23 cellular contexts compared by ENCODE assay signal in the genomic region with DNA sequence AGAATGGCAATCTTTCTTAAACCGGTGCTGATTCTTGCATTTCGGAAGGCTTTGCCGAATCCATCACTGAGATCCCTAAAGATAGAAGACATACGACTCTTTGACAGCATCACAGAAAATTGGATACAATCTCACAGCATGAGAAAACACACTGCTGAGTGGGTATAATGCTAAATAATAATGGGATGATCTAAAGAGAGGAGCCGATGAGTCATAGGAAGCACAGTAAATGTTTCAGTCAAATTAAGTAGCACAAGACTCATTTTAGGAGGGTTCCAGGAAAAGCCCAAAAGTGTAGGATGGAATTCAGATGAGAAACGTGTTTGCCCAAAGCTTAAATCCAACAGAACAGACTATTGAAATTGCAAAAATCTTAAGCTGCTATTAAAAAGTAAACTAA.
DNase-seq lines count a peak whose midpoint lies in the region; ATAC-seq and TF ChIP-seq lines count a peak whose summit lies in the region.
"Had no signal": no experiment of that assay in that cellular context is flagged by ENCODE, and none has a peak within 500 bp of the region (broad histone marks: within the 10 kb centered on the region; RNA-seq: fewer than 3 reads in every experiment).

No MANE protein-coding gene starts in this region.

- H3K36me3 ChIP-seq in A673 (ENCODE audit: insufficient read depth, low read length, poor library complexity, severe bottlenecking): no peaks in the 10 kb centered on the region
- H3K36me3 ChIP-seq: neutrophil, right atrium auricular region, uterus had no signal

- intact Hi-C loops in A673 (cut with micrococcal nuclease; ENCODE audit: unreplicated experiment) (loop anchor here (5.0 to 10.0 kb wide), 3 partner anchors 84 to 411 kb away; a partner anchor contains a TSS), left cardiac atrium (cut with DNase I) (loop anchor here in 1 of 2 donors (5.0 kb wide), 1 partner anchor 69 kb away; no protein-coding TSS in a partner anchor)
- intact Hi-C loops in activated T-helper 2 cell treated with anti-CD3 and anti-CD28 coated beads, Interferon-gamma antibody, Interleukin-2, Interleukin-4, amounts not matched to agents 10 μg/mL and 5 μg/mL and 100 μg/mL, durations not matched to agents 14 hours and 24 hours and 36 hours (cut with micrococcal nuclease): no loop called here

- no peaks in the 10 kb centered on the region for H3K9me3 Mint-ChIP-seq in activated T-helper 2 cell treated with anti-CD3 and anti-CD28 coated beads, Interferon-gamma antibody, Interleukin-2, Interleukin-4, amounts not matched to agents 10 μg/mL and 5 μg/mL and 100 μg/mL, durations not matched to agents 14 hours and 24 hours and 36 hours
- H3K9me3 Mint-ChIP-seq: activated naive CD8-positive, alpha-beta T cell treated with anti-CD3 and anti-CD28 coated beads, Interleukin-2, amount 50 U/mL, for 24 hours; activated T-cell treated with anti-CD3 and anti-CD28 coated beads, Interleukin-2, amount 50 U/mL, for 4 hours; central memory CD8-positive, alpha-beta T cell; stimulated activated naive CD8-positive, alpha-beta T cell treated with anti-CD3 and anti-CD28 coated beads, Interleukin-15, amount 100 ng/mL, for 72 hours had no signal

- H3K27ac ChIP-seq in A673 (ENCODE audit: low read depth, low read length, poor library complexity, severe bottlenecking) (no peak overlapping the region), angular gyrus (ENCODE audit: low read depth, low read length) (peak overlapping the region; percentile 4)
- H3K27ac ChIP-seq: neutrophil, uterus, VCaP had no signal

- peaks cover 14% of the 10 kb centered on the region for H3K4me1 ChIP-seq in A673 (ENCODE audit: insufficient read depth, low read length, poor library complexity, severe bottlenecking)
- H3K4me1 ChIP-seq: HAP-1, uterus had no signal

- CTCF ChIA-PET in A673 (lab: Charles Lee): no interaction called here

- no peak for TF ChIP-seq CTCF in A673 (conservative IDR thresholded peaks at IDR 0.05; ENCODE audit: low read depth, low read length)

- no TSS peak for BruUV-seq in A673 (replicated peaks; lab: Mats Ljungman, UMichigan)

- no peak for ATAC-seq in left cardiac atrium
- ATAC-seq: activated naive CD8-positive, alpha-beta T cell treated with anti-CD3 and anti-CD28 coated beads, Interleukin-2, amount 50 U/mL, for 24 hours; activated T-cell treated with anti-CD3 and anti-CD28 coated beads, Interleukin-2, amount 50 U/mL, for 4 hours; HepG2; stimulated activated naive CD8-positive, alpha-beta T cell treated with anti-CD3 and anti-CD28 coated beads, Interleukin-15, amount 100 ng/mL, for 72 hours had no signal

- no peaks in the 10 kb centered on the region for H3K4me1 Mint-ChIP-seq in activated T-helper 2 cell treated with anti-CD3 and anti-CD28 coated beads, Interferon-gamma antibody, Interleukin-2, Interleukin-4, amounts not matched to agents 10 μg/mL and 5 μg/mL and 100 μg/mL, durations not matched to agents 14 hours and 24 hours and 36 hours (ENCODE audit: low read depth)
- H3K4me1 Mint-ChIP-seq: activated CD4-positive, alpha-beta memory T cell treated with anti-CD3 and anti-CD28 coated beads, Interleukin-2, amount 10 ng/mL, durations not matched to agents 7 days and 5 days; activated naive CD8-positive, alpha-beta T cell treated with anti-CD3 and anti-CD28 coated beads, Interleukin-2, amount 50 U/mL, for 24 hours; central memory CD8-positive, alpha-beta T cell; immature natural killer cell; memory B cell; stimulated activated naive CD8-positive, alpha-beta T cell treated with anti-CD3 and anti-CD28 coated beads, Interleukin-15, amount 100 ng/mL, for 72 hours had no signal

- peak; percentile 87 for DNase-seq in A673 (ENCODE audit: low spot score)
- DNase-seq in HCEC 1CT: peak; percentile 70
- DNase-seq in foreskin melanocyte: peak; percentile 51
- DNase-seq in activated CD4-positive, CD25-positive, alpha-beta regulatory T cell (lab: John Stamatoyannopoulos, UW): no peak
- no peak for DNase-seq in left cardiac atrium
- DNase-seq in activated T-helper 2 cell treated with anti-CD3 and anti-CD28 coated beads, Interferon-gamma antibody, Interleukin-2, Interleukin-4, amounts not matched to agents 10 μg/mL and 5 μg/mL and 100 μg/mL, durations not matched to agents 14 hours and 24 hours and 36 hours (ENCODE audit: low spot score): no peak
- no peak for DNase-seq in medulla oblongata (ENCODE audit: extremely low spot score)
- DNase-seq: activated CD4-positive, alpha-beta memory T cell treated with anti-CD3 and anti-CD28 coated beads, Interleukin-2, amount 10 ng/mL, durations not matched to agents 7 days and 5 days; activated naive CD8-positive, alpha-beta T cell treated with anti-CD3 and anti-CD28 coated beads, Interleukin-2, amount 50 U/mL, for 24 hours; activated T-cell treated with anti-CD3 and anti-CD28 coated beads, Interleukin-2, amount 50 U/mL, for 4 hours; immature natural killer cell; NCI-H2171 treated with DMSO at 0.1 percent for 48 hours; NCI-H82; stimulated activated naive CD8-positive, alpha-beta T cell treated with anti-CD3 and anti-CD28 coated beads, Interleukin-15, amount 100 ng/mL, for 72 hours; uterus had no signal

- H3K4me3 Mint-ChIP-seq in activated T-helper 2 cell treated with anti-CD3 and anti-CD28 coated beads, Interferon-gamma antibody, Interleukin-2, Interleukin-4, amounts not matched to agents 10 μg/mL and 5 μg/mL and 100 μg/mL, durations not matched to agents 14 hours and 24 hours and 36 hours (ENCODE audit: low read depth): no peak overlapping the region
- H3K4me3 Mint-ChIP-seq: activated CD4-positive, alpha-beta memory T cell treated with anti-CD3 and anti-CD28 coated beads, Interleukin-2, amount 10 ng/mL, durations not matched to agents 7 days and 5 days; activated naive CD8-positive, alpha-beta T cell treated with anti-CD3 and anti-CD28 coated beads, Interleukin-2, amount 50 U/mL, for 24 hours; activated T-cell treated with anti-CD3 and anti-CD28 coated beads, Interleukin-2, amount 50 U/mL, for 4 hours; central memory CD8-positive, alpha-beta T cell; immature natural killer cell; memory B cell; stimulated activated naive CD8-positive, alpha-beta T cell treated with anti-CD3 and anti-CD28 coated beads, Interleukin-15, amount 100 ng/mL, for 72 hours had no signal

- no peak overlapping the region for H3K4me3 ChIP-seq in A673 (ENCODE audit: low read depth, low read length, poor library complexity, severe bottlenecking)
- H3K4me3 ChIP-seq: HAP-1, right atrium auricular region, uterus had no signal

- H3K27me3 Mint-ChIP-seq in activated T-helper 2 cell treated with anti-CD3 and anti-CD28 coated beads, Interferon-gamma antibody, Interleukin-2, Interleukin-4, amounts not matched to agents 10 μg/mL and 5 μg/mL and 100 μg/mL, durations not matched to agents 14 hours and 24 hours and 36 hours (ENCODE audit: low read depth): no peaks in the 10 kb centered on the region
- H3K27me3 Mint-ChIP-seq: activated CD4-positive, alpha-beta memory T cell treated with anti-CD3 and anti-CD28 coated beads, Interleukin-2, amount 10 ng/mL, durations not matched to agents 7 days and 5 days; activated naive CD8-positive, alpha-beta T cell treated with anti-CD3 and anti-CD28 coated beads, Interleukin-2, amount 50 U/mL, for 24 hours; central memory CD8-positive, alpha-beta T cell; memory B cell; stimulated activated naive CD8-positive, alpha-beta T cell treated with anti-CD3 and anti-CD28 coated beads, Interleukin-15, amount 100 ng/mL, for 72 hours had no signal

- H3K27me3 ChIP-seq in A673 (replicated peaks; ENCODE audit: insufficient read depth, low read depth, low read length, poor library complexity): no peaks in the 10 kb centered on the region
- H3K27me3 ChIP-seq: neutrophil, right atrium auricular region, uterus had no signal

- H3K9me3 ChIP-seq in A673 (ENCODE audit: low read depth, low read length, poor library complexity, severe bottlenecking): no peaks in the 10 kb centered on the region
- H3K9me3 ChIP-seq: HAP-1, neutrophil, right atrium auricular region, uterus had no signal

- POLR2A ChIA-PET in A673 (lab: Charles Lee; ENCODE audit: low non-redundant PET): no interaction called here

- H3K36me3 Mint-ChIP-seq in activated T-helper 2 cell treated with anti-CD3 and anti-CD28 coated beads, Interferon-gamma antibody, Interleukin-2, Interleukin-4, amounts not matched to agents 10 μg/mL and 5 μg/mL and 100 μg/mL, durations not matched to agents 14 hours and 24 hours and 36 hours (ENCODE audit: low read depth): no peaks in the 10 kb centered on the region
- H3K36me3 Mint-ChIP-seq: memory B cell had no signal

- H3K27ac Mint-ChIP-seq in activated T-helper 2 cell treated with anti-CD3 and anti-CD28 coated beads, Interferon-gamma antibody, Interleukin-2, Interleukin-4, amounts not matched to agents 10 μg/mL and 5 μg/mL and 100 μg/mL, durations not matched to agents 14 hours and 24 hours and 36 hours: no peak overlapping the region
- H3K27ac Mint-ChIP-seq: activated CD4-positive, alpha-beta memory T cell treated with anti-CD3 and anti-CD28 coated beads, Interleukin-2, amount 10 ng/mL, durations not matched to agents 7 days and 5 days; activated naive CD8-positive, alpha-beta T cell treated with anti-CD3 and anti-CD28 coated beads, Interleukin-2, amount 50 U/mL, for 24 hours; immature natural killer cell; memory B cell had no signal

Comparison
In these comparisons a context has a peak if more than half of its experiments do, and no peak if none do; other contexts are left out.
1. DNase-seq: peak in A673 (single experiment), HCEC 1CT (single experiment) and foreskin melanocyte (single experiment); none in activated CD4-positive, CD25-positive, alpha-beta regulatory T cell (0 of 4), left cardiac atrium (single experiment), activated T-helper 2 cell treated with anti-CD3 and anti-CD28 coated beads, Interferon-gamma antibody, Interleukin-2, Interleukin-4, amounts not matched to agents 10 μg/mL and 5 μg/mL and 100 μg/mL, durations not matched to agents 14 hours and 24 hours and 36 hours (single experiment) and medulla oblongata (single experiment).